In the genomic region with DNA sequence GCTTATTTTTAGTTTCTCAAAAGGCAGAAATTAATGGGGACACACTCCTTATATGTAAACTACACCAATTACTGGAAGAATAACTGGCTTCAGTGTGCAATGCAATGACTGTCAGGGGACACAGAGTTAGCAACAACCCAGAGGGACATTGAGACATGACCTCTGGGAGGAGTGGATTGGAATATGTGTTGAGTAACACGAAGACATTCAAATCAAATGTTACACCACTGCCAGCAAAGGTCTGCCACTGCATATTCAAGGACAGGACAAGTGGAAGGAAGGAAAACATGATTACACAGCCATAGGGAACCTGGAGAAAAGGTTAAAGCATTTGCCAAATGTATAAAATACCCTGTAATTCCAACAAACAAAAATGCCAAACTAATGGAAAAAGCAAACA, we compare ENCODE assay signal across 23 cellular contexts.
"Had no signal": no experiment of that assay in that cellular context is flagged by ENCODE, and none has a peak within 500 bp of the region (broad histone marks: within the 10 kb centered on the region; RNA-seq: fewer than 3 reads in every experiment).

No MANE protein-coding gene starts in this region.

- H3K4me1 Mint-ChIP-seq: mesothelial cell of epicardium; naive B cell; stimulated activated memory B cell treated with anti-CD40 and anti-IgM and Interleukin-4, amounts not matched to agents 10 μg/mL and 1 μg/mL and 100 μg/mL, for 72 hours had no signal

- H3K27me3 Mint-ChIP-seq: effector memory CD8-positive, alpha-beta T cell; naive B cell; stimulated activated memory B cell treated with anti-CD40 and anti-IgM and Interleukin-4, amounts not matched to agents 10 μg/mL and 1 μg/mL and 100 μg/mL, for 72 hours had no signal

- H3K4me1 ChIP-seq: esophagus squamous epithelium, pancreas, sigmoid colon, spleen, testis, tibial nerve, upper lobe of right lung, uterus had no signal

- H3K4me3 ChIP-seq: esophagus squamous epithelium, mucosa of descending colon, pancreas, sigmoid colon, spleen, testis, tibial nerve, upper lobe of right lung, uterus had no signal

- H3K27ac ChIP-seq: esophagus squamous epithelium, neutrophil, pancreas, sigmoid colon, spleen, testis, tibial nerve, upper lobe of right lung, uterus had no signal

- H3K4me3 Mint-ChIP-seq: effector memory CD8-positive, alpha-beta T cell; mesothelial cell of epicardium; naive B cell; nephron; stimulated activated memory B cell treated with anti-CD40 and anti-IgM and Interleukin-4, amounts not matched to agents 10 μg/mL and 1 μg/mL and 100 μg/mL, for 72 hours had no signal

- ATAC-seq: effector memory CD8-positive, alpha-beta T cell; mucosa of descending colon; pancreas; stimulated activated memory B cell treated with anti-CD40 and anti-IgM and Interleukin-4, amounts not matched to agents 10 μg/mL and 1 μg/mL and 100 μg/mL, for 72 hours; stimulated activated naive CD8-positive, alpha-beta T cell treated with anti-CD3 and anti-CD28 coated beads, Interleukin-15, Interleukin-2, amounts not matched to agents 100 U/mL and 50 U/mL, for 24 hours; upper lobe of right lung had no signal

- H3K9me3 ChIP-seq: esophagus squamous epithelium, mucosa of descending colon, neutrophil, pancreas, sigmoid colon, testis, tibial nerve, upper lobe of right lung, uterus had no signal

- H3K27me3 ChIP-seq: esophagus squamous epithelium, neutrophil, pancreas, sigmoid colon, spleen, testis, tibial nerve, upper lobe of right lung, uterus had no signal

- H3K27ac Mint-ChIP-seq: effector memory CD8-positive, alpha-beta T cell; mesothelial cell of epicardium; naive B cell; nephron; stimulated activated memory B cell treated with anti-CD40 and anti-IgM and Interleukin-4, amounts not matched to agents 10 μg/mL and 1 μg/mL and 100 μg/mL, for 72 hours had no signal

- H3K36me3 ChIP-seq: esophagus squamous epithelium, neutrophil, pancreas, sigmoid colon, spleen, tibial nerve, upper lobe of right lung, uterus had no signal

- H3K36me3 Mint-ChIP-seq: mesothelial cell of epicardium; naive B cell; stimulated activated memory B cell treated with anti-CD40 and anti-IgM and Interleukin-4, amounts not matched to agents 10 μg/mL and 1 μg/mL and 100 μg/mL, for 72 hours had no signal

- H3K9me3 Mint-ChIP-seq: mesothelial cell of epicardium, nephron had no signal

- DNase-seq: cerebellar nuclear complex; cortex of kidney; effector memory CD8-positive, alpha-beta T cell; erythroblast; esophagus squamous epithelium; foreskin melanocyte; glutamatergic neuron; mesenchymal stem cell; mucosa of descending colon; naive B cell; pancreas; sigmoid colon; spleen; stimulated activated CD4-positive, alpha-beta T cell treated with anti-CD3 and anti-CD28 coated beads, Interleukin-4, amount 100 ng/mL, for 4 hours; stimulated activated naive CD8-positive, alpha-beta T cell treated with anti-CD3 and anti-CD28 coated beads, Interleukin-15, Interleukin-2, amounts not matched to agents 100 U/mL and 50 U/mL, for 24 hours; testis; upper lobe of right lung; uterus had no signal
